ENCODE assay signal across 10 cellular contexts in genomic region chr19:46288896-46289588, GRCh38. TPM values are rescaled to one million over a fixed set of nuclear protein-coding genes. Genes with fewer than 3 reads are reported as not detected.
A peak's percentile ranks its signal among the peaks of the same experiment; 100 is the strongest.
DNase-seq lines count a peak whose midpoint lies in the region; ATAC-seq and TF ChIP-seq lines count a peak whose summit lies in the region.
"Had no signal": no experiment of that assay in that cellular context is flagged by ENCODE, and none has a peak within 500 bp of the region (broad histone marks: within the 10 kb centered on the region; RNA-seq: fewer than 3 reads in every experiment).

No MANE protein-coding gene starts in this region.

- H3K23ac ChIP-seq in IMR-90 (ENCODE audit: low read depth, low read length), result no peak overlapping the region

- H3K18ac ChIP-seq in IMR-90 (ENCODE audit: low read depth, low read length), result no peak overlapping the region

- H2AFZ ChIP-seq in ACC112 (ENCODE audit: low read length, unreplicated experiment) (no peak overlapping the region), IMR-90 (replicated peaks; ENCODE audit: low read length, poor library complexity) (peak overlapping the region; percentile 37)

- no peak overlapping the region for H3K4ac ChIP-seq in IMR-90 (ENCODE audit: low read depth, low read length)

- H2BK20ac ChIP-seq in IMR-90 (ENCODE audit: low read depth, low read length), result no peak overlapping the region

- H3K27ac ChIP-seq in ACC112 (ENCODE audit: low read depth, low read length) (peak overlapping the region; percentile 67), IMR-90 (ENCODE audit: insufficient read depth, low read length) (no peak overlapping the region)
- H3K27ac ChIP-seq: VCaP had no signal

- H4K91ac ChIP-seq in IMR-90 (ENCODE audit: insufficient read depth, low read depth, low read length), result no peak overlapping the region

- no peak overlapping the region for H2AK9ac ChIP-seq in IMR-90 (replicated peaks; ENCODE audit: low read depth, low read length, poor library complexity)

- H3K9me3 ChIP-seq in IMR-90 (ENCODE audit: control insufficient read depth, insufficient read depth, low read length), result peaks cover 3% of the 10 kb centered on the region

- in situ Hi-C loops in IMR-90 (cut with MboI; ENCODE audit: low sequenced_read_pairs), result loop anchor here (10.0 kb wide), 2 partner anchors 96 to 196 kb away; no protein-coding TSS in a partner anchor
- in situ Hi-C loops in astrocyte of the spinal cord (cut with HindIII; ENCODE audit: low sequenced_read_pairs), result no loop called here

- no peaks in the 10 kb centered on the region for H3K79me2 ChIP-seq in ACC112 (ENCODE audit: control insufficient read depth, insufficient read depth, low read length, unreplicated experiment)

- H3K27me3 ChIP-seq in ACC112 (ENCODE audit: insufficient read depth, low read length) (no peaks in the 10 kb centered on the region), IMR-90 (ENCODE audit: control insufficient read depth, insufficient read depth, low read length) (peaks cover under 1% of the 10 kb centered on the region)

- WGBS in IMR-90 (ENCODE audit: extremely low coverage in 2 of 2, insufficient read length in 1 of 2), 2 experiments, result 11% methylated on average over 5 of the region's 6 CpGs; no CpG with 5 or more reads in 1 of the 2 experiments

- no peak overlapping the region for H2AK5ac ChIP-seq in IMR-90 (ENCODE audit: low read depth, low read length)

- no peak overlapping the region for H3K4me3 ChIP-seq in ACC112 (ENCODE audit: low read depth, low read length)
- H3K4me3 ChIP-seq in IMR-90 (ENCODE audit: insufficient read depth, low read depth, low read length), result no peak overlapping the region
- H3K4me3 ChIP-seq in astrocyte of the spinal cord (ENCODE audit: low read depth, low read length), result no peak overlapping the region

- ATAC-seq in IMR-90 (ENCODE audit: low read depth) (peak; percentile 84), left lobe of liver (no peak), GM21423 (IDR thresholded peaks at IDR 0.05; ENCODE audit: unreplicated experiment) (no peak), GM18909 (IDR thresholded peaks at IDR 0.05; ENCODE audit: poor library complexity, unreplicated experiment) (no peak)

- H3K9me1 ChIP-seq in IMR-90 (ENCODE audit: insufficient read depth, low read length), result peaks cover 4% of the 10 kb centered on the region; the same call in 1 of the 2 replicates

- no peak overlapping the region for H2BK120ac ChIP-seq in IMR-90 (ENCODE audit: low read depth, low read length)

- BruUV-seq in IMR-90 (replicated peaks; lab: Mats Ljungman, UMichigan), result no TSS peak

- H3K4me2 ChIP-seq in IMR-90 (ENCODE audit: low read depth, low read length), result no peak overlapping the region

- no peak for TF ChIP-seq POLR2A in IMR-90 (IDR thresholded peaks at IDR 0.05; ENCODE audit: low read depth, low read length)

- no peak overlapping the region for H3K56ac ChIP-seq in IMR-90 (ENCODE audit: extremely low read depth, insufficient read depth, low read length)

- POLR2A ChIA-PET in IMR-90 (lab: Charles Lee; ENCODE audit: unreplicated experiment), result no interaction called here

- CTCF ChIA-PET in IMR-90 (lab: Yijun Ruan, JAX), result interaction anchor here (1.0 kb wide), 1 partner anchor 270 kb away, joined by 4 read pairs; no protein-coding TSS in a partner anchor

- no peaks in the 10 kb centered on the region for H3K79me1 ChIP-seq in IMR-90 (ENCODE audit: low read depth in 1 of 2, low read length in 2 of 2)

- H4K8ac ChIP-seq in IMR-90 (ENCODE audit: low read depth in 2 of 2, low read length in 2 of 2), result no peak overlapping the region

- no peak overlapping the region for H2BK5ac ChIP-seq in IMR-90 (ENCODE audit: low read depth, low read length, poor library complexity, severe bottlenecking)

- TF ChIP-seq CTCF in IMR-90 (conservative IDR thresholded peaks at IDR 0.05; ENCODE audit: low read depth, low read length) (no peak), astrocyte of the spinal cord (IDR thresholded peaks at IDR 0.05; ENCODE audit: low read depth, low read length) (no peak)

- dilution Hi-C loops in IMR-90 (cut with HindIII; ENCODE audit: low sequenced_read_pairs, unreplicated experiment), result no loop called here

- H3K14ac ChIP-seq in IMR-90 (replicated peaks; ENCODE audit: low read depth, low read length), result no peak overlapping the region

- H4K5ac ChIP-seq in IMR-90 (ENCODE audit: low read depth, low read length), result no peak overlapping the region

- intact Hi-C loops in IMR-90 (cut with micrococcal nuclease), result no loop called here

- TF ChIP-seq RAD21 in IMR-90 (IDR thresholded peaks at IDR 0.05; ENCODE audit: low read length), result no peak

- no peak overlapping the region for H2BK15ac ChIP-seq in IMR-90 (ENCODE audit: low read depth, low read length)

- no peaks in the 10 kb centered on the region; the same call in 1 of the 2 replicates for H4K20me1 ChIP-seq in IMR-90 (ENCODE audit: insufficient read depth, low read length)

- no peak overlapping the region for H3K9ac ChIP-seq in IMR-90 (ENCODE audit: low read depth, low read length)

- DNase-seq in IMR-90 (peak; percentile 82), astrocyte of the spinal cord (ENCODE audit: low read depth, low spot score) (peak; percentile 94), kidney tubule cell (ENCODE audit: low spot score) (peak; percentile 96), left lobe of liver (ENCODE audit: low spot score) (no peak)
- DNase-seq in stimulated activated CD4-positive, alpha-beta T cell treated with anti-CD3 and anti-CD28 coated beads, Interleukin-12 subunit alpha, Interleukin-12 subunit beta, amount 100 ng/mL, for 4 hours, result no peak
- DNase-seq: Calu3 had no signal

- H3K4me1 ChIP-seq in ACC112 (ENCODE audit: control insufficient read depth, insufficient read depth, low read length, unreplicated experiment) (peaks cover 8% of the 10 kb centered on the region), IMR-90 (ENCODE audit: control insufficient read depth, insufficient read depth, low read length) (no peaks in the 10 kb centered on the region; the same call in 1 of the 2 replicates)

- H3K36me3 ChIP-seq in ACC112 (ENCODE audit: insufficient read depth, low read length), result no peaks in the 10 kb centered on the region
- no peaks in the 10 kb centered on the region for H3K36me3 ChIP-seq in IMR-90 (ENCODE audit: control insufficient read depth, insufficient read depth, low read length)

TF ChIP-seq in IMR-90, 13 proteins besides CTCF, POLR2A, EP300 and RAD21:
- TF ChIP-seq BHLHE40 (IDR thresholded peaks at IDR 0.05; ENCODE audit: low read depth, low read length), result peak; percentile 58; the same call in 1 of the 2 replicates
- TF ChIP-seq RFX5 (IDR thresholded peaks at IDR 0.05; ENCODE audit: low read depth, low read length), result no peak
- TF ChIP-seq USF2 (IDR thresholded peaks at IDR 0.05; ENCODE audit: low read depth, low read length), result peak; percentile 94
- peak; percentile 28; the same call in 1 of the 2 replicates for TF ChIP-seq CEBPB (IDR thresholded peaks at IDR 0.05; ENCODE audit: low read depth, low read length)

RNA-seq across cellular contexts. Expression of gene HIF3A, which starts 7.8 kb away (rescaled TPM):
- total RNA-seq in IMR-90 (2012; rRNA removed) (not detected in 2 replicates), left lobe of liver (8.9 TPM)
- polyA plus RNA-seq in IMR-90 (2012; rRNA removed), result 0.02 and 0.19 TPM in 2 replicates
- polyA plus RNA-seq in IMR-90 (2012; cell fraction: cytosol; rRNA removed), result 0.03 TPM in 1 of 2 replicates, not detected in the other
- 0.13 and 0.23 TPM in 2 replicates for polyA plus RNA-seq in IMR-90 (2012; cell fraction: nucleus; rRNA removed; ENCODE audit: low replicate concordance)

RNA-seq across cellular contexts. Expression of gene PPP5C, which starts 57.8 kb away (rescaled TPM):
- total RNA-seq in IMR-90 (2012; rRNA removed) (68.9 and 80.5 TPM in 2 replicates), left lobe of liver (35.5 TPM)
- polyA plus RNA-seq in IMR-90 (2012; rRNA removed), result 128 and 133 TPM in 2 replicates
- polyA plus RNA-seq in IMR-90 (2012; cell fraction: cytosol; rRNA removed), result 103 and 109 TPM in 2 replicates
- polyA plus RNA-seq in IMR-90 (2012; cell fraction: nucleus; rRNA removed; ENCODE audit: low replicate concordance), result 214 and 279 TPM in 2 replicates

RNA-seq across cellular contexts. Expression of gene IGFL1, which starts 59.5 kb away (rescaled TPM):
- total RNA-seq in IMR-90 (2012; rRNA removed) (not detected in 2 replicates), left lobe of liver (not detected)
- polyA plus RNA-seq in IMR-90 (2012; rRNA removed), result not detected in 2 replicates
- not detected in 2 replicates for polyA plus RNA-seq in IMR-90 (2012; cell fraction: cytosol; rRNA removed)
- polyA plus RNA-seq in IMR-90 (2012; cell fraction: nucleus; rRNA removed; ENCODE audit: low replicate concordance), result not detected in 2 replicates
- total RNA-seq: Calu3 had no signal

Comparison
In these comparisons a context has a peak if more than half of its experiments do, and no peak if none do; other contexts are left out.
1. DNase-seq: peak in IMR-90 (single experiment), astrocyte of the spinal cord (single experiment) and kidney tubule cell (single experiment); none in left lobe of liver (single experiment) and stimulated activated CD4-positive, alpha-beta T cell treated with anti-CD3 and anti-CD28 coated beads, Interleukin-12 subunit alpha, Interleukin-12 subunit beta, amount 100 ng/mL, for 4 hours (single experiment).